In the genomic region with DNA sequence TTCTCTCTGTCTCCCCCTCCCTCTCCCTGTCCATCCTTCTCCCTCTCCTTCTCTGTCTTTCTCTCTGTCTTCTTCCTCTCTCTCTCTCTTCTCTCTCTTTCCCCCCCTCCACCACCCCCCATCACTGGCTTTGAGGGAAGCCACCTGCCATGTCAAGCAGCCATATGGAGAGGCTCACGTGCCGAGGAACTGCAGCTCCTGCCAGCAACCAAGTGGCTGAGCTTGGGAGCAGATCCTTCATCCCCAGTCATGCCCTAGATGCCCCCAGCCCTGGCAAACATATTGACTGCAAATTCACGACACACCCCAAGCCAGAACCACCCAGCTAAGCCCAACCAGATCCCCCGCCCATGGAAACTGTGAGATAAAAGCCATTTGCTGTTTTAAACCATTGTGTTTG, we compare ENCODE assay signal across 1 cellular context.
TF ChIP-seq lines count a peak whose summit lies in the region.

No MANE protein-coding gene starts in this region.

TF ChIP-seq in H1, 55 proteins besides CTCF, POLR2A, EP300 and RAD21 (continued from another document):
- TF ChIP-seq, protein P1, sequence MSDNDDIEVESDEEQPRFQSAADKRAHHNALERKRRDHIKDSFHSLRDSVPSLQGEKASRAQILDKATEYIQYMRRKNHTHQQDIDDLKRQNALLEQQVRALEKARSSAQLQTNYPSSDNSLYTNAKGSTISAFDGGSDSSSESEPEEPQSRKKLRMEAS (IDR thresholded peaks at IDR 0.05): no peak
- TF ChIP-seq SAP30 (IDR thresholded peaks at IDR 0.05; ENCODE audit: insufficient read depth, insufficient replicate concordance, low read length) (no peak), CBX5 (IDR thresholded peaks at IDR 0.05; ENCODE audit: low read depth, low read length) (no peak)
- TF ChIP-seq, protein P2, sequence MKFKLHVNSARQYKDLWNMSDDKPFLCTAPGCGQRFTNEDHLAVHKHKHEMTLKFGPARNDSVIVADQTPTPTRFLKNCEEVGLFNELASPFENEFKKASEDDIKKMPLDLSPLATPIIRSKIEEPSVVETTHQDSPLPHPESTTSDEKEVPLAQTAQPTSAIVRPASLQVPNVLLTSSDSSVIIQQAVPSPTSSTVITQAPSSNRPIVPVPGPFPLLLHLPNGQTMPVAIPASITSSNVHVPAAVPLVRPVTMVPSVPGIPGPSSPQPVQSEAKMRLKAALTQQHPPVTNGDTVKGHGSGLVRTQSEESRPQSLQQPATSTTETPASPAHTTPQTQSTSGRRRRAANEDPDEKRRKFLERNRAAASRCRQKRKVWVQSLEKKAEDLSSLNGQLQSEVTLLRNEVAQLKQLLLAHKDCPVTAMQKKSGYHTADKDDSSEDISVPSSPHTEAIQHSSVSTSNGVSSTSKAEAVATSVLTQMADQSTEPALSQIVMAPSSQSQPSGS (IDR thresholded peaks at IDR 0.05; ENCODE audit: low read length): no peak
